ENCODE assay signal across 1 cellular context in the genomic region with DNA sequence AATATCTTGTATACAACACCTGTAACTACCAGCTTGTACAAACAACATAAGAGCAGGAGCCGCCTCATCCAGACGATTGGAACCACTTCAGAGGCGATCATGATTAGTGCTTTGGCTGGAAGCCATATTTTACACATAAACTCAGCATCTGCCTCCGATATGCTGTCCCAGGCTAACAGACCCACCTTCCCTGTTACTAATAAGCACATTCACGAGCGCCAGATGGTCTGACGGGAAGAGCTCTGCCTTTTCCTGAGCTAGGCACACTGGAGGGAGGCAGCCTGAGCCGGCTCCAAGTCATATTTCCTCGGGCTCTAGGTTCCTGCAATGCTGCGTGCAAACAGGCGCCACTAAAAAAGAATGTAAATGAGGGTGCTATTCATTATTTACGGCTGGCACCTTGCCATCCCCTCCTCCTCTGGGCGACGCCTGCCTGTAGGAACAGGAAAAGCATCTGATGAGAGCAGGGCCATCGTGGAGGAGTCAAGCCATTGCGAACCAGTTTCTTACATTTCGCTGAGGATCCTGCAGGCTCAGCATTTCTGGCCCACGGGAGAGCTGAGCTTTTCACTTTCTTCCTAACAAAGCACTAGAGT.
A peak's percentile ranks its signal among the peaks of the same experiment; 100 is the strongest.
TF ChIP-seq lines count a peak whose summit lies in the region.

No MANE protein-coding gene starts in this region.

TF ChIP-seq in HEK293, 187 proteins besides CTCF, POLR2A, EP300 and RAD21 (continued from another document):
- TF ChIP-seq SCRT2 (tag by site-specific recombination; IDR thresholded peaks at IDR 0.05), result peak; percentile 73; the same call in 1 of the 2 replicates
- no peak for TF ChIP-seq TCF7L2 (IDR thresholded peaks at IDR 0.05; ENCODE audit: borderline replicate concordance, low read depth, low read length)
- TF ChIP-seq, protein P1, sequence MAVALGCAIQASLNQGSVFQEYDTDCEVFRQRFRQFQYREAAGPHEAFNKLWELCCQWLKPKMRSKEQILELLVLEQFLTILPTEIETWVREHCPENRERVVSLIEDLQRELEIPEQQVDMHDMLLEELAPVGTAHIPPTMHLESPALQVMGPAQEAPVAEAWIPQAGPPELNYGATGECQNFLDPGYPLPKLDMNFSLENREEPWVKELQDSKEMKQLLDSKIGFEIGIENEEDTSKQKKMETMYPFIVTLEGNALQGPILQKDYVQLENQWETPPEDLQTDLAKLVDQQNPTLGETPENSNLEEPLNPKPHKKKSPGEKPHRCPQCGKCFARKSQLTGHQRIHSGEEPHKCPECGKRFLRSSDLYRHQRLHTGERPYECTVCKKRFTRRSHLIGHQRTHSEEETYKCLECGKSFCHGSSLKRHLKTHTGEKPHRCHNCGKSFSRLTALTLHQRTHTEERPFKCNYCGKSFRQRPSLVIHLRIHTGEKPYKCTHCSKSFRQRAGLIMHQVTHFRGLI (tag by site-specific recombination; IDR thresholded peaks at IDR 0.05), result no peak
- TF ChIP-seq, protein P2, sequence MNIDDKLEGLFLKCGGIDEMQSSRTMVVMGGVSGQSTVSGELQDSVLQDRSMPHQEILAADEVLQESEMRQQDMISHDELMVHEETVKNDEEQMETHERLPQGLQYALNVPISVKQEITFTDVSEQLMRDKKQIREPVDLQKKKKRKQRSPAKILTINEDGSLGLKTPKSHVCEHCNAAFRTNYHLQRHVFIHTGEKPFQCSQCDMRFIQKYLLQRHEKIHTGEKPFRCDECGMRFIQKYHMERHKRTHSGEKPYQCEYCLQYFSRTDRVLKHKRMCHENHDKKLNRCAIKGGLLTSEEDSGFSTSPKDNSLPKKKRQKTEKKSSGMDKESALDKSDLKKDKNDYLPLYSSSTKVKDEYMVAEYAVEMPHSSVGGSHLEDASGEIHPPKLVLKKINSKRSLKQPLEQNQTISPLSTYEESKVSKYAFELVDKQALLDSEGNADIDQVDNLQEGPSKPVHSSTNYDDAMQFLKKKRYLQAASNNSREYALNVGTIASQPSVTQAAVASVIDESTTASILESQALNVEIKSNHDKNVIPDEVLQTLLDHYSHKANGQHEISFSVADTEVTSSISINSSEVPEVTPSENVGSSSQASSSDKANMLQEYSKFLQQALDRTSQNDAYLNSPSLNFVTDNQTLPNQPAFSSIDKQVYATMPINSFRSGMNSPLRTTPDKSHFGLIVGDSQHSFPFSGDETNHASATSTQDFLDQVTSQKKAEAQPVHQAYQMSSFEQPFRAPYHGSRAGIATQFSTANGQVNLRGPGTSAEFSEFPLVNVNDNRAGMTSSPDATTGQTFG (tag by site-specific recombination; IDR thresholded peaks at IDR 0.05; ENCODE audit: borderline replicate concordance), result no peak
- TF ChIP-seq HOXD13 (CRISPR knock-in tag; IDR thresholded peaks at IDR 0.05; ENCODE audit: borderline replicate concordance), result no peak
- peak; percentile 74 for TF ChIP-seq ZBTB17 (tag by site-specific recombination; IDR thresholded peaks at IDR 0.05)
- peak; percentile 79; the same call in 1 of the 2 replicates for TF ChIP-seq ZNF610 (tag by site-specific recombination; IDR thresholded peaks at IDR 0.05; ENCODE audit: borderline replicate concordance)
- TF ChIP-seq, protein P3, sequence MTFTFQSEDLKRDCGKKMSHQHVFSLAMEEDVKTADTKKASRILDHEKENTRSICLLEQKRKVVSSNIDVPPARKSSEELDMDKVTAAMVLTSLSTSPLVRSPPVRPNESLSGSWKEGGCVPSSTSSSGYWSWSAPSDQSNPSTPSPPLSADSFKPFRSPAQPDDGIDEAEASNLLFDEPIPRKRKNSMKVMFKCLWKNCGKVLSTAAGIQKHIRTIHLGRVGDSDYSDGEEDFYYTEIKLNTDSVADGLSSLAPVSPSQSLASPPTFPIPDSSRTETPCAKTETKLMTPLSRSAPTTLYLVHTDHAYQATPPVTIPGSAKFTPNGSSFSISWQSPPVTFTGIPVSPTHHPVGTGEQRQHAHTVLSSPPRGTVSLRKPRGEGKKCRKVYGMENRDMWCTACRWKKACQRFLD (tag by site-specific recombination; IDR thresholded peaks at IDR 0.05), result no peak
- TF ChIP-seq ZNF768 (tag by site-specific recombination; IDR thresholded peaks at IDR 0.05), result no peak
- TF ChIP-seq ZNF350 (tag by site-specific recombination; IDR thresholded peaks at IDR 0.05), result no peak
- TF ChIP-seq GLIS2 (tag by site-specific recombination; IDR thresholded peaks at IDR 0.05), result no peak
- peak; percentile 70 for TF ChIP-seq SP7 (tag by site-specific recombination; IDR thresholded peaks at IDR 0.05)
- peak; percentile 49; the same call in 1 of the 2 replicates for TF ChIP-seq ZNF341 (tag by site-specific recombination; IDR thresholded peaks at IDR 0.05; ENCODE audit: low read depth)
- TF ChIP-seq, protein P4, sequence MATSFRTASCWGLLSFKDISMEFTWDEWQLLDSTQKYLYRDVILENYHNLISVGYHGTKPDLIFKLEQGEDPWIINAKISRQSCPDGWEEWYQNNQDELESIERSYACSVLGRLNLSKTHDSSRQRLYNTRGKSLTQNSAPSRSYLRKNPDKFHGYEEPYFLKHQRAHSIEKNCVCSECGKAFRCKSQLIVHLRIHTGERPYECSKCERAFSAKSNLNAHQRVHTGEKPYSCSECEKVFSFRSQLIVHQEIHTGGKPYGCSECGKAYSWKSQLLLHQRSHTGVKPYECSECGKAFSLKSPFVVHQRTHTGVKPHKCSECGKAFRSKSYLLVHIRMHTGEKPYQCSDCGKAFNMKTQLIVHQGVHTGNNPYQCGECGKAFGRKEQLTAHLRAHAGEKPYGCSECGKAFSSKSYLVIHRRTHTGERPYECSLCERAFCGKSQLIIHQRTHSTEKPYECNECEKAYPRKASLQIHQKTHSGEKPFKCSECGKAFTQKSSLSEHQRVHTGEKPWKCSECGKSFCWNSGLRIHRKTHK (tag by site-specific recombination; IDR thresholded peaks at IDR 0.05), result no peak
- TF ChIP-seq ZNF24 (tag by site-specific recombination; IDR thresholded peaks at IDR 0.05), result no peak
- 0 out of 2 replicates have a peak, but pooled peaks have one; percentile 31 for TF ChIP-seq ZBTB8A (tag by site-specific recombination; IDR thresholded peaks at IDR 0.05)
- TF ChIP-seq ZNF335 (tag by site-specific recombination; conservative IDR thresholded peaks at IDR 0.05), result peak; percentile 32
- TF ChIP-seq ZNF132 (tag by site-specific recombination; IDR thresholded peaks at IDR 0.05; ENCODE audit: borderline replicate concordance), result no peak
- no peak for TF ChIP-seq ZNF274 (IDR thresholded peaks at IDR 0.05; ENCODE audit: low read length)
- no peak for TF ChIP-seq ZNF274 (tag by site-specific recombination; IDR thresholded peaks at IDR 0.05; ENCODE audit: borderline replicate concordance)
- TF ChIP-seq AEBP2 (tag by site-specific recombination; IDR thresholded peaks at IDR 0.05; ENCODE audit: borderline replicate concordance), result no peak
- no peak for TF ChIP-seq ZNF747 (tag by site-specific recombination; IDR thresholded peaks at IDR 0.05)
- TF ChIP-seq ZFP69B (tag by site-specific recombination; IDR thresholded peaks at IDR 0.05), result no peak
- peak; percentile 66; the same call in 1 of the 2 replicates for TF ChIP-seq ZNF600 (tag by site-specific recombination; IDR thresholded peaks at IDR 0.05)
- no peak for TF ChIP-seq KLF7 (tag by site-specific recombination; IDR thresholded peaks at IDR 0.05; ENCODE audit: borderline replicate concordance)
- TF ChIP-seq BCL6B (tag by site-specific recombination; IDR thresholded peaks at IDR 0.05), result no peak
- TF ChIP-seq, protein P5, sequence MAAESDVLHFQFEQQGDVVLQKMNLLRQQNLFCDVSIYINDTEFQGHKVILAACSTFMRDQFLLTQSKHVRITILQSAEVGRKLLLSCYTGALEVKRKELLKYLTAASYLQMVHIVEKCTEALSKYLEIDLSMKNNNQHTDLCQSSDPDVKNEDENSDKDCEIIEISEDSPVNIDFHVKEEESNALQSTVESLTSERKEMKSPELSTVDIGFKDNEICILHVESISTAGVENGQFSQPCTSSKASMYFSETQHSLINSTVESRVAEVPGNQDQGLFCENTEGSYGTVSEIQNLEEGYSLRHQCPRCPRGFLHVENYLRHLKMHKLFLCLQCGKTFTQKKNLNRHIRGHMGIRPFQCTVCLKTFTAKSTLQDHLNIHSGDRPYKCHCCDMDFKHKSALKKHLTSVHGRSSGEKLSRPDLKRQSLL (tag by site-specific recombination; IDR thresholded peaks at IDR 0.05), result peak; percentile 97
- TF ChIP-seq ZNF138 (tag by site-specific recombination; IDR thresholded peaks at IDR 0.05; ENCODE audit: borderline replicate concordance), result no peak
- TF ChIP-seq ZNF211 (tag by site-specific recombination; IDR thresholded peaks at IDR 0.05; ENCODE audit: low read depth), result no peak
- TF ChIP-seq ZXDB (tag by site-specific recombination; IDR thresholded peaks at IDR 0.05), result 0 out of 2 replicates have a peak, but pooled peaks have one; percentile 47
- TF ChIP-seq SETDB1 (IDR thresholded peaks at IDR 0.05; ENCODE audit: insufficient read length, low read length), result no peak
- TF ChIP-seq ZNF354C (tag by site-specific recombination; IDR thresholded peaks at IDR 0.05; ENCODE audit: borderline replicate concordance, low read depth), result no peak
- TF ChIP-seq ZNF843 (tag by site-specific recombination; IDR thresholded peaks at IDR 0.05), result no peak
- peak; percentile 67; the same call in 1 of the 2 replicates for TF ChIP-seq IKZF3 (tag by site-specific recombination; IDR thresholded peaks at IDR 0.05)
- TF ChIP-seq ZNF561 (tag by site-specific recombination; IDR thresholded peaks at IDR 0.05; ENCODE audit: borderline replicate concordance), result peak; percentile 31; the same call in 1 of the 2 replicates
- no peak for TF ChIP-seq GLI4 (tag by site-specific recombination; IDR thresholded peaks at IDR 0.05)
- no peak for TF ChIP-seq ZBTB48 (tag by site-specific recombination; IDR thresholded peaks at IDR 0.05)
- TF ChIP-seq ZEB2 (tag by site-specific recombination; IDR thresholded peaks at IDR 0.05), result no peak
- no peak for TF ChIP-seq SALL2 (tag by site-specific recombination; IDR thresholded peaks at IDR 0.05; ENCODE audit: borderline replicate concordance)
- no peak for TF ChIP-seq ZFP37 (tag by site-specific recombination; IDR thresholded peaks at IDR 0.05)
- peak; percentile 43; the same call in 1 of the 2 replicates for TF ChIP-seq WT1 (tag by site-specific recombination; IDR thresholded peaks at IDR 0.05)
- peak; percentile 80 for TF ChIP-seq FEZF1 (tag by site-specific recombination; IDR thresholded peaks at IDR 0.05)
- no peak for TF ChIP-seq ZSCAN16 (tag by site-specific recombination; IDR thresholded peaks at IDR 0.05)
- no peak for TF ChIP-seq ZNF514 (tag by site-specific recombination; IDR thresholded peaks at IDR 0.05)
- 0 out of 2 replicates have a peak, but pooled peaks have one; percentile 13 for TF ChIP-seq ZNF549 (tag by site-specific recombination; IDR thresholded peaks at IDR 0.05)
- TF ChIP-seq ZNF394 (tag by site-specific recombination; IDR thresholded peaks at IDR 0.05; ENCODE audit: borderline replicate concordance), result no peak
- no peak for TF ChIP-seq ZBTB7A (tag by site-specific recombination; IDR thresholded peaks at IDR 0.05; ENCODE audit: low read depth)
